Comparison of ENCODE assay signal across 8 cellular contexts in genomic region chr18:21703241-21703820, GRCh38. TPM values are rescaled to one million over a fixed set of nuclear protein-coding genes. Genes with fewer than 3 reads are reported as not detected.
DNase-seq lines count a peak whose midpoint lies in the region; ATAC-seq and TF ChIP-seq lines count a peak whose summit lies in the region.

No MANE protein-coding gene starts in this region.

- no peak for TF ChIP-seq CTCF in CD4-positive, alpha-beta T cell (IDR thresholded peaks at IDR 0.05)
- TF ChIP-seq CTCF in Panc1 (IDR thresholded peaks at IDR 0.05) (no peak), cardiac fibroblast (IDR thresholded peaks at IDR 0.05; ENCODE audit: low read depth, low read length) (no peak), tibial artery (IDR thresholded peaks at IDR 0.05) (no peak)

- in situ Hi-C loops in Panc1 (cut with HindIII; ENCODE audit: low pct_unique_long_range_greater_than_20kb, low sequenced_read_pairs), result no loop called here

- no peak overlapping the region for H3K23ac ChIP-seq in mesendoderm (ENCODE audit: low read length)

- no peaks in the 10 kb centered on the region for H3K9me3 Mint-ChIP-seq in CD4-positive, alpha-beta T cell

- intact Hi-C loops in CD4-positive, alpha-beta T cell (cut with DNase I, micrococcal nuclease), result loop anchor here (2.0 to 10.0 kb wide), 4 partner anchors 17 to 101 kb away; partner anchors contain the start of gene SNRPD1 (in 1 of the 2)
- intact Hi-C loops in Panc1 (cut with micrococcal nuclease; ENCODE audit: unreplicated experiment), result loop anchor here (5.0 kb wide), 1 partner anchor 39 kb away; the partner anchor contains the start of gene MIB1
- intact Hi-C loops in tibial artery (cut with DNase I; ENCODE audit: low total_unique reads), result loop anchor here (10.0 kb wide), 2 partner anchors 99 to 131 kb away; partner anchors contain the start of gene ESCO1
- intact Hi-C loops in posterior cingulate gyrus (cut with DNase I), result loop anchor here (5.0 kb wide), 1 partner anchor 91 kb away; the partner anchor contains the start of gene SNRPD1

- no TSS peak for BruUV-seq in Panc1 (replicated peaks; lab: Mats Ljungman, UMichigan)

- H3K27me3 ChIP-seq in CD4-positive, alpha-beta T cell (ENCODE audit: control insufficient read depth, insufficient read depth, low read length), result no peaks in the 10 kb centered on the region
- H3K27me3 ChIP-seq in Panc1 (ENCODE audit: control insufficient read depth, insufficient read depth, low read length) (no peaks in the 10 kb centered on the region), mesendoderm (ENCODE audit: insufficient read depth, low read length, poor library complexity) (no peaks in the 10 kb centered on the region), tibial artery (no peaks in the 10 kb centered on the region)

- no peaks in the 10 kb centered on the region for H3K9me3 ChIP-seq in CD4-positive, alpha-beta T cell (ENCODE audit: control insufficient read depth, low read length)
- no peaks in the 10 kb centered on the region for H3K9me3 ChIP-seq in Panc1 (ENCODE audit: control insufficient read depth, insufficient read depth, low read depth, low read length)
- H3K9me3 ChIP-seq in tibial artery, result no peaks in the 10 kb centered on the region

- peak overlapping the region; percentile 1 for H3K18ac ChIP-seq in mesendoderm (ENCODE audit: low read length)

- no peak overlapping the region for H4K8ac ChIP-seq in mesendoderm (ENCODE audit: low read depth, low read length)

- no peak overlapping the region for H2BK120ac ChIP-seq in mesendoderm (ENCODE audit: low read depth, low read length)

- H3K56ac ChIP-seq in mesendoderm (ENCODE audit: low read length), result peak overlapping the region; percentile 90

- peaks cover 46% of the 10 kb centered on the region for H3K36me3 Mint-ChIP-seq in CD4-positive, alpha-beta T cell (ENCODE audit: low read depth)

- H4K5ac ChIP-seq in mesendoderm (ENCODE audit: low read length), result no peak overlapping the region

- no CpG with 5 or more reads among the region's 17 CpGs for WGBS in mesendoderm (ENCODE audit: extremely low coverage, insufficient coverage, low lambda C conversion rate)

- no peaks in the 10 kb centered on the region for H3K27me3 Mint-ChIP-seq in CD4-positive, alpha-beta T cell

- H2BK5ac ChIP-seq in mesendoderm (ENCODE audit: low read length), result no peak overlapping the region

- CTCF ChIA-PET in CD4-positive, alpha-beta T cell (lab: Charles Lee), result interaction anchor here (1.9 to 3.1 kb wide), 2 partner anchors 44 to 103 kb away, joined by 5 to 17 read pairs; partner anchors contain the start of gene ESCO1
- CTCF ChIA-PET in Panc1 (lab: Charles Lee), result no interaction called here

- peak overlapping the region; percentile 95 for H3K9ac ChIP-seq in mesendoderm (ENCODE audit: low read length)

- H3K36me3 ChIP-seq in Panc1 (ENCODE audit: control insufficient read depth, insufficient read depth, low read length), result peaks cover 5% of the 10 kb centered on the region; the same call in 1 of the 2 replicates
- no peaks in the 10 kb centered on the region for H3K36me3 ChIP-seq in mesendoderm (ENCODE audit: control insufficient read depth, insufficient read depth, low read length)
- peaks cover 0 to 5% (median 4%) of the 10 kb centered on the region in 3 donors for H3K36me3 ChIP-seq in tibial artery

- no peak for ATAC-seq in CD4-positive, alpha-beta T cell (ENCODE audit: poor library complexity)
- peak; percentile 14 for ATAC-seq in GM21723 (IDR thresholded peaks at IDR 0.05; ENCODE audit: unreplicated experiment)
- no peak for ATAC-seq in Panc1

- H3K27ac Mint-ChIP-seq in CD4-positive, alpha-beta T cell, result peak overlapping the region; percentile 96

- H3K4ac ChIP-seq in mesendoderm (ENCODE audit: low read depth, low read length), result peak overlapping the region; percentile 22

- H3K4me2 ChIP-seq in mesendoderm (ENCODE audit: low read length), result peak overlapping the region; percentile 96

- H3K4me1 Mint-ChIP-seq in CD4-positive, alpha-beta T cell (ENCODE audit: low read depth), result peaks cover 27% of the 10 kb centered on the region

- no peaks in the 10 kb centered on the region for H3K79me1 ChIP-seq in mesendoderm (ENCODE audit: low read length)

- POLR2A ChIA-PET in CD4-positive, alpha-beta T cell (lab: Charles Lee), result interaction anchor here (1.2 to 3.1 kb wide), 8 partner anchors 21 to 103 kb away, joined by 3 to 64 read pairs (median 12); partner anchors contain the start of genes ESCO1, MIB1 and SNRPD1
- POLR2A ChIA-PET in Panc1 (lab: Charles Lee), result interaction anchor here (0.7 kb wide), 1 partner anchor 82 kb away, joined by 5 read pairs; no protein-coding TSS in a partner anchor

- no peak overlapping the region for H2AK5ac ChIP-seq in mesendoderm (ENCODE audit: low read length)

- H3K4me1 ChIP-seq in Panc1 (ENCODE audit: control insufficient read depth, insufficient read depth, low read length) (peaks cover 10% of the 10 kb centered on the region; the same call in 1 of the 2 replicates), mesendoderm (ENCODE audit: control insufficient read depth, low read depth, low read length) (no peaks in the 10 kb centered on the region), tibial artery (peaks cover 0 to 20% (median 11%) of the 10 kb centered on the region in 4 donors)

- no peaks in the 10 kb centered on the region for H3K79me2 ChIP-seq in mesendoderm (ENCODE audit: control insufficient read depth, insufficient read depth, low read length)

- peak overlapping the region; percentile 83 for H3K27ac ChIP-seq in CD4-positive, alpha-beta T cell (ENCODE audit: low read depth, low read length)
- peak overlapping the region; percentile 82 for H3K27ac ChIP-seq in Panc1 (ENCODE audit: low read length)
- H3K27ac ChIP-seq in mesendoderm (ENCODE audit: low read depth, low read length), result no peak overlapping the region
- peak overlapping the region; percentile 91 to 93 for H3K27ac ChIP-seq in tibial artery

- H3K4me3 ChIP-seq in Panc1 (ENCODE audit: low read depth in 2 of 2, low read length in 2 of 2) (peak overlapping the region; percentile 51 to 78), cardiac fibroblast (replicated peaks in 1 of 2; ENCODE audit: low read depth in 2 of 2, low read length in 2 of 2) (peak overlapping the region; percentile 79 to 80), mesendoderm (ENCODE audit: low read length) (peak overlapping the region; percentile 77), tibial artery (peak overlapping the region; percentile 87 to 93)

- no peak overlapping the region for H2BK15ac ChIP-seq in mesendoderm (replicated peaks; ENCODE audit: low read depth)

- peak overlapping the region; percentile 97 for H3K4me3 Mint-ChIP-seq in CD4-positive, alpha-beta T cell

- DNase-seq in CD4-positive, alpha-beta T cell, result peak in 4 of 10 experiments; percentile 8 to 24 (median 14)
- DNase-seq in Panc1 (ENCODE audit: low read depth, low spot score) (no peak), cardiac fibroblast (ENCODE audit: low read depth in 2 of 2) (peak in 1 of 2 donors; percentile 54), mesendoderm (peak; percentile 60), tibial artery (no peak), posterior cingulate gyrus (no peak), hippocampal formation (lab: John Stamatoyannopoulos, UW) (no peak)

RNA-seq across cellular contexts. Expression of gene ABHD3, which starts 1.2 kb away (rescaled TPM):
- total RNA-seq in CD4-positive, alpha-beta T cell, result 10 to 100 TPM; 24.1 to 25.4 TPM
- total RNA-seq in Panc1 (2021; ENCODE audit: unreplicated experiment), result 23.3 TPM
- polyA plus RNA-seq in Panc1 (2012; ENCODE audit: insufficient read length), result 16.7 TPM
- 4.6 TPM for polyA plus RNA-seq in mesendoderm (2013, experiment 1 of 2)
- 4.7 TPM for polyA plus RNA-seq in mesendoderm (2013, experiment 2 of 2)

RNA-seq across cellular contexts. Expression of gene MIB1, which starts 37.3 kb away (rescaled TPM):
- total RNA-seq in CD4-positive, alpha-beta T cell, result 10 to 100 TPM; 13.6 to 15.3 TPM
- 66.3 TPM for total RNA-seq in Panc1 (2021; ENCODE audit: unreplicated experiment)
- 21.1 TPM for polyA plus RNA-seq in Panc1 (2012; ENCODE audit: insufficient read length)
- polyA plus RNA-seq in mesendoderm (2013, experiment 1 of 2), result 14.3 TPM
- polyA plus RNA-seq in mesendoderm (2013, experiment 2 of 2), result 14.4 TPM
